In the genomic region with DNA sequence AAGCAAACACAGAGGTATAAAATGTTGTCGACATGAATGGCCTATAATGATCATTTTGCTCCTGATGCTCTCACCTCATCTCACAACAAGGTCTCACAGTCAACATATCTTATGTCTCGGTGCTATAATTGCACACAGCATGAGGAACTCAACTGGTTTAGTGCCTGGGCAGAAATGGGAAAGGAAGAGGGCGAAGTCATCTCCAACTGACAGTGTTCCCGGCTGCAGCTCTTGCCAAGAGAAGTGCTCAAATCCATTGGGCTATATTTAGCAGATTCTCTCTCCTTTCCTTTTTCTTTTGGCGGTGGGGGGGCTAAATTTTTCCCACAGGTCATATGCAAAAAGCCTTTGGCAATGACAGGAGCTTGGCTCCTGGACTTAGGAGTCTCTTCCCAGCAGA, we compare ENCODE assay signal across 10 cellular contexts. TPM values are rescaled to one million over a fixed set of nuclear protein-coding genes. Genes with fewer than 3 reads are reported as not detected.
DNase-seq lines count a peak whose midpoint lies in the region; ATAC-seq and TF ChIP-seq lines count a peak whose summit lies in the region.
"Had no signal": no experiment of that assay in that cellular context is flagged by ENCODE, and none has a peak within 500 bp of the region (broad histone marks: within the 10 kb centered on the region; RNA-seq: fewer than 3 reads in every experiment).

No MANE protein-coding gene starts in this region.

- no peaks in the 10 kb centered on the region for H3K9me3 Mint-ChIP-seq in T-helper 2 cell treated with Interferon-gamma antibody and Interleukin-4, amounts not matched to agents 5 μg/mL and 100 μg/mL, for 36 hours

- 87 to 88% methylated on average over 3 of the region's 5 CpGs for WGBS in mesodermal cell (ENCODE audit: insufficient coverage in 2 of 2), 2 experiments
- WGBS in transverse colon (ENCODE audit: low coverage in 1 of 2), 2 donors: 42 to 67% methylated on average over 1 to 5 of the region's 5 CpGs

- H3K27ac ChIP-seq in dorsolateral prefrontal cortex: peak overlapping the region; percentile 12 to 92 (median 82)
- H3K27ac ChIP-seq in mesodermal cell (ENCODE audit: low read depth, low read length, severe bottlenecking): peak overlapping the region; percentile 47
- H3K27ac ChIP-seq in transverse colon: peak overlapping the region; percentile 62 to 89 (median 76)

- peaks cover 12% of the 10 kb centered on the region for H3K4me1 Mint-ChIP-seq in T-helper 2 cell treated with Interferon-gamma antibody and Interleukin-4, amounts not matched to agents 5 μg/mL and 100 μg/mL, for 36 hours (ENCODE audit: low read depth)

- H3K4me1 ChIP-seq in mesodermal cell (ENCODE audit: control insufficient read depth, insufficient read depth, low read length, poor library complexity, severe bottlenecking) (peaks cover 68% of the 10 kb centered on the region), transverse colon (peaks cover 33 to 78% (median 49%) of the 10 kb centered on the region in 4 donors)

- ATAC-seq in HG03521 (IDR thresholded peaks at IDR 0.05; ENCODE audit: unreplicated experiment): no peak

- intact Hi-C loops in dorsolateral prefrontal cortex (cut with DNase I) (loop anchor here in 1 of 2 donors (5.0 kb wide), 2 partner anchors 36 to 141 kb away; no protein-coding TSS in a partner anchor), transverse colon (cut with DNase I; ENCODE audit: low total_unique reads) (loop anchor here (5.0 kb wide), 1 partner anchor 41 kb away; no protein-coding TSS in a partner anchor)

- no peak for TF ChIP-seq CTCF in dorsolateral prefrontal cortex (IDR thresholded peaks at IDR 0.05 in 54 of 56, conservative IDR thresholded peaks at IDR 0.05 in 2 of 56; ENCODE audit: low read depth in 1 of 56, partially characterized antibody in 56 of 56)
- no peak for TF ChIP-seq CTCF in transverse colon (IDR thresholded peaks at IDR 0.05)

- H3K27me3 Mint-ChIP-seq in T-helper 2 cell treated with Interferon-gamma antibody and Interleukin-4, amounts not matched to agents 5 μg/mL and 100 μg/mL, for 36 hours (ENCODE audit: low read depth): no peaks in the 10 kb centered on the region

- no peak overlapping the region for H3K4me3 Mint-ChIP-seq in T-helper 2 cell treated with Interferon-gamma antibody and Interleukin-4, amounts not matched to agents 5 μg/mL and 100 μg/mL, for 36 hours

- H3K36me3 ChIP-seq in mesodermal cell (ENCODE audit: control insufficient read depth, insufficient read depth, low read length) (peaks cover 66% of the 10 kb centered on the region), transverse colon (no peaks in the 10 kb centered on the region)

- in situ Hi-C loops in transverse colon (cut with MboI; ENCODE audit: low pct_ligation_motif_present in 1 of 4, low pct_unique_long_range_greater_than_20kb in 1 of 4, low sequenced_read_pairs in 3 of 4): no loop called here

- H3K4me3 ChIP-seq in dorsolateral prefrontal cortex: peak overlapping the region in 23 of 59 donors; percentile 4 to 36 (median 24)
- no peak overlapping the region for H3K4me3 ChIP-seq in mesodermal cell (ENCODE audit: extremely low read depth, insufficient read depth, low read length, poor library complexity, severe bottlenecking)
- no peak overlapping the region for H3K4me3 ChIP-seq in transverse colon

- peak overlapping the region; percentile 23 for H3K27ac Mint-ChIP-seq in T-helper 2 cell treated with Interferon-gamma antibody and Interleukin-4, amounts not matched to agents 5 μg/mL and 100 μg/mL, for 36 hours

- H3K27me3 ChIP-seq in dorsolateral prefrontal cortex (no peaks in the 10 kb centered on the region), transverse colon (no peaks in the 10 kb centered on the region)

- peak; percentile 32 for TF ChIP-seq EP300 in transverse colon (IDR thresholded peaks at IDR 0.05; ENCODE audit: low read depth)

- H3K9me3 ChIP-seq in mesodermal cell (ENCODE audit: control insufficient read depth, low read length): no peaks in the 10 kb centered on the region
- H3K9me3 ChIP-seq in transverse colon: no peaks in the 10 kb centered on the region

- no peak for TF ChIP-seq POLR2A in transverse colon (IDR thresholded peaks at IDR 0.05)

- DNase-seq in T-helper 2 cell treated with Interferon-gamma antibody and Interleukin-4, amounts not matched to agents 5 μg/mL and 100 μg/mL, for 36 hours (ENCODE audit: low spot score): no peak
- DNase-seq in T-helper 2 cell: no peak
- peak in 2 of 10 donors; percentile 27 to 61 for DNase-seq in dorsolateral prefrontal cortex
- DNase-seq in transverse colon: no peak
- no peak for DNase-seq in stimulated activated CD4-positive, alpha-beta T cell treated with anti-CD3 and anti-CD28 coated beads, Interleukin-4, amount 100 ng/mL, for 4 hours
- no peak for DNase-seq in hepatic stellate cell (ENCODE audit: low spot score)
- DNase-seq: ACHN, NCI-H1930 had no signal

- peaks cover 5% of the 10 kb centered on the region for H3K36me3 Mint-ChIP-seq in T-helper 2 cell treated with Interferon-gamma antibody and Interleukin-4, amounts not matched to agents 5 μg/mL and 100 μg/mL, for 36 hours (ENCODE audit: low read depth)

RNA-seq across cellular contexts. Expression of a gene that starts 53.0 kb away (rescaled TPM):
- 10 to 100 TPM in 119 of 120 experiments, 1 to 10 TPM in 1; 8.8 to 28.7 (median 19.1) TPM for total RNA-seq in dorsolateral prefrontal cortex
- polyA plus RNA-seq in mesodermal cell (2013, experiment 1 of 2): 0.77 TPM
- polyA plus RNA-seq in mesodermal cell (2013, experiment 2 of 2): 0.81 TPM
- total RNA-seq in transverse colon: 1 to 10 TPM; 2.3 to 7.1 (median 4.1) TPM
